In the genomic region with DNA sequence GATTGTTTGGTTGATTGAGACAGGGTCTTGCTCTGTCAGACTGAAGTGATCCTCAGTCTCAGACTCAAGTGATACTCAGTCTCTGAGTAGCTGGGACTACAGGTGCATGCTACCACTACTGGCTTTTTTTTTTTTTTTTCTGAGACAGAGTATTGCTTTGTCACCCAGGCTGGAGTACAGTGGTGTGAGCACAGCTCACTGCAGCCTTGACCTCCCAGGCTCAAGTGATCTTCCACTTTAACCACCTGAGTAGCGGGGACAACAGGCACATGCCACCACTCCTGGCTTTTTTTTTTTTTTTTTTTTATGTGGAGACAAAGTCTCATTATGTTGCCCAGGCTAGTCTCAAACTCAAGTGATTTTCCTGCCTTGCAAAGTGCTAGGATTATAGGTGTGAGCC, we compare ENCODE assay signal across 16 cellular contexts. TPM values are rescaled to one million over a fixed set of nuclear protein-coding genes. Genes with fewer than 3 reads are reported as not detected.
DNase-seq lines count a peak whose midpoint lies in the region; ATAC-seq and TF ChIP-seq lines count a peak whose summit lies in the region.
"Had no signal": no experiment of that assay in that cellular context is flagged by ENCODE, and none has a peak within 500 bp of the region (broad histone marks: within the 10 kb centered on the region; RNA-seq: fewer than 3 reads in every experiment).

No MANE protein-coding gene starts in this region.

- peak overlapping the region; percentile 39 for H3K4me2 ChIP-seq in osteoblast (ENCODE audit: insufficient read depth, low read length)
- H3K4me2 ChIP-seq in Karpas-422 (ENCODE audit: low read depth, low read length, poor library complexity, severe bottlenecking), result no peak overlapping the region

- H3K9me3 Mint-ChIP-seq in activated T-helper 17 cell treated with anti-CD3 and anti-CD28 coated beads, Interleukin-2, amount 50 U/mL, for 72 hours, result no peaks in the 10 kb centered on the region
- H3K9me3 Mint-ChIP-seq in endothelial cell (ENCODE audit: unreplicated experiment), result no peaks in the 10 kb centered on the region

- peaks cover 33% of the 10 kb centered on the region for H3K36me3 ChIP-seq in ACC112 (ENCODE audit: insufficient read depth, low read length)
- peaks cover 49 to 66% of the 10 kb centered on the region in 2 experiments for H3K36me3 ChIP-seq in HEK293 (ENCODE audit: control insufficient read depth in 2 of 2, insufficient read depth in 1 of 2, low read length in 2 of 2)
- peaks cover 50% of the 10 kb centered on the region for H3K36me3 ChIP-seq in osteoblast (ENCODE audit: insufficient read depth, low read length)
- H3K36me3 ChIP-seq in Karpas-422 (ENCODE audit: insufficient read depth, low read length), result peaks cover 66% of the 10 kb centered on the region

- H3K79me2 ChIP-seq in ACC112 (ENCODE audit: control insufficient read depth, insufficient read depth, low read length, unreplicated experiment), result no peaks in the 10 kb centered on the region
- H3K79me2 ChIP-seq in osteoblast (ENCODE audit: insufficient read depth, low read length), result peaks cover 3% of the 10 kb centered on the region
- H3K79me2 ChIP-seq in Karpas-422 (ENCODE audit: low read length), result peaks cover 59% of the 10 kb centered on the region

- H4K20me1 ChIP-seq in osteoblast (ENCODE audit: insufficient read depth, low read length) (no peaks in the 10 kb centered on the region), Karpas-422 (ENCODE audit: insufficient read depth, low read depth, low read length) (0 out of 2 replicates have a peak, but pooled peaks cover 8% of the 10 kb centered on the region)

- POLR2A ChIA-PET in HEK293 (lab: Yijun Ruan, JAX), result interaction anchor here (1.0 kb wide), 1 partner anchor 32 kb away, joined by 3 read pairs; a partner anchor contains a TSS

- no peak overlapping the region for H3K4me3 Mint-ChIP-seq in activated T-helper 17 cell treated with anti-CD3 and anti-CD28 coated beads, Interleukin-2, amount 50 U/mL, for 72 hours
- H3K4me3 Mint-ChIP-seq in endothelial cell (ENCODE audit: unreplicated experiment), result no peak overlapping the region

- CTCF ChIA-PET in HEK293 (lab: Yijun Ruan, JAX), result interaction anchor here (0.9 to 1.2 kb wide), 3 partner anchors 9 to 199 kb away, joined by 3 read pairs; no protein-coding TSS in a partner anchor

- no peaks in the 10 kb centered on the region for H3K9me2 ChIP-seq in Karpas-422 (replicated peaks; ENCODE audit: insufficient read depth, low read length)

- no peak overlapping the region for H3K4me3 ChIP-seq in ACC112 (ENCODE audit: low read depth, low read length)
- H3K4me3 ChIP-seq in HEK293 (ENCODE audit: low read depth, low read length), result no peak overlapping the region
- no peak overlapping the region for H3K4me3 ChIP-seq in osteoblast (ENCODE audit: insufficient read depth, low read length)
- H3K4me3 ChIP-seq in Karpas-422 (ENCODE audit: low read length), result no peak overlapping the region
- H3K4me3 ChIP-seq: SK-N-MC had no signal

- intact Hi-C loops in head of caudate nucleus (cut with DNase I), result no loop called here

- H3K27me3 ChIP-seq in ACC112 (ENCODE audit: insufficient read depth, low read length) (no peaks in the 10 kb centered on the region), osteoblast (ENCODE audit: insufficient read depth, low read length) (no peaks in the 10 kb centered on the region), Karpas-422 (ENCODE audit: low read length) (no peaks in the 10 kb centered on the region)

- peaks cover 3% of the 10 kb centered on the region for H3K4me1 Mint-ChIP-seq in activated T-helper 17 cell treated with anti-CD3 and anti-CD28 coated beads, Interleukin-2, amount 50 U/mL, for 72 hours
- H3K4me1 Mint-ChIP-seq in endothelial cell (ENCODE audit: unreplicated experiment), result peaks cover 5% of the 10 kb centered on the region

- TF ChIP-seq CTCF in HEK293 (tag by site-specific recombination; IDR thresholded peaks at IDR 0.05) (no peak), osteoblast (IDR thresholded peaks at IDR 0.05; ENCODE audit: extremely low read depth, low read depth, low read length) (no peak), endothelial cell (IDR thresholded peaks at IDR 0.05; ENCODE audit: unreplicated experiment) (no peak)

- no peak overlapping the region for H2AFZ ChIP-seq in ACC112 (ENCODE audit: low read length, unreplicated experiment)
- H2AFZ ChIP-seq in osteoblast (ENCODE audit: low read length), result no peak overlapping the region
- no peak overlapping the region for H2AFZ ChIP-seq in Karpas-422 (ENCODE audit: low read length)

- H3K9me3 ChIP-seq in HEK293 (ENCODE audit: control insufficient read depth, insufficient read depth, low read depth, low read length) (no peaks in the 10 kb centered on the region), osteoblast (ENCODE audit: low read depth, low read length) (no peaks in the 10 kb centered on the region), Karpas-422 (ENCODE audit: low read length) (no peaks in the 10 kb centered on the region)

- H3K27me3 Mint-ChIP-seq in activated T-helper 17 cell treated with anti-CD3 and anti-CD28 coated beads, Interleukin-2, amount 50 U/mL, for 72 hours, result no peaks in the 10 kb centered on the region
- H3K27me3 Mint-ChIP-seq in endothelial cell (ENCODE audit: unreplicated experiment), result no peaks in the 10 kb centered on the region

- peak overlapping the region; percentile 43 for H3K27ac Mint-ChIP-seq in activated T-helper 17 cell treated with anti-CD3 and anti-CD28 coated beads, Interleukin-2, amount 50 U/mL, for 72 hours
- no peak overlapping the region for H3K27ac Mint-ChIP-seq in endothelial cell (ENCODE audit: unreplicated experiment)

- no peak for ATAC-seq in activated T-helper 17 cell treated with anti-CD3 and anti-CD28 coated beads, Interleukin-2, amount 50 U/mL, for 72 hours (replicated peaks)
- no peak for ATAC-seq in GM18861 (IDR thresholded peaks at IDR 0.05; ENCODE audit: unreplicated experiment)
- ATAC-seq: Right ventricle myocardium inferior had no signal

- H3K9ac ChIP-seq in Karpas-422 (ENCODE audit: low read length), result no peak overlapping the region

- H3K36me3 Mint-ChIP-seq in activated T-helper 17 cell treated with anti-CD3 and anti-CD28 coated beads, Interleukin-2, amount 50 U/mL, for 72 hours (ENCODE audit: low read depth), result peaks cover 95% of the 10 kb centered on the region
- peaks cover 18% of the 10 kb centered on the region for H3K36me3 Mint-ChIP-seq in endothelial cell (ENCODE audit: low read depth, unreplicated experiment)

- H3K27ac ChIP-seq in ACC112 (ENCODE audit: low read depth, low read length), result peak overlapping the region; percentile 44; the same call in 1 of the 2 replicates
- H3K27ac ChIP-seq in HEK293 (ENCODE audit: extremely low read depth, low read depth, low read length), result no peak overlapping the region
- peak overlapping the region; percentile 42 for H3K27ac ChIP-seq in osteoblast (ENCODE audit: low read depth, low read length)
- no peak overlapping the region for H3K27ac ChIP-seq in Karpas-422 (ENCODE audit: low read length)
- H3K27ac ChIP-seq: C4-2B, SK-N-MC had no signal

- DNase-seq in osteoblast (ENCODE audit: insufficient read length, low spot score, missing footprints) (no peak), endothelial cell (ENCODE audit: low spot score) (no peak), head of caudate nucleus (no peak), Karpas-422 (no peak)
- DNase-seq: DMS153, H7, Kasumi-1, NCI-H2081, NCI-H226 had no signal

- peaks cover 17% of the 10 kb centered on the region for H3K4me1 ChIP-seq in ACC112 (ENCODE audit: control insufficient read depth, insufficient read depth, low read length, unreplicated experiment)
- H3K4me1 ChIP-seq in HEK293 (ENCODE audit: control insufficient read depth, insufficient read depth, low read length), result peaks cover 14% of the 10 kb centered on the region
- peaks cover 12% of the 10 kb centered on the region for H3K4me1 ChIP-seq in osteoblast (ENCODE audit: insufficient read depth, low read length)
- no peaks in the 10 kb centered on the region for H3K4me1 ChIP-seq in Karpas-422 (ENCODE audit: low read length)

TF ChIP-seq in HEK293, 187 proteins besides CTCF, POLR2A, EP300 and RAD21 (continues in another document):
- TF ChIP-seq, protein P1, sequence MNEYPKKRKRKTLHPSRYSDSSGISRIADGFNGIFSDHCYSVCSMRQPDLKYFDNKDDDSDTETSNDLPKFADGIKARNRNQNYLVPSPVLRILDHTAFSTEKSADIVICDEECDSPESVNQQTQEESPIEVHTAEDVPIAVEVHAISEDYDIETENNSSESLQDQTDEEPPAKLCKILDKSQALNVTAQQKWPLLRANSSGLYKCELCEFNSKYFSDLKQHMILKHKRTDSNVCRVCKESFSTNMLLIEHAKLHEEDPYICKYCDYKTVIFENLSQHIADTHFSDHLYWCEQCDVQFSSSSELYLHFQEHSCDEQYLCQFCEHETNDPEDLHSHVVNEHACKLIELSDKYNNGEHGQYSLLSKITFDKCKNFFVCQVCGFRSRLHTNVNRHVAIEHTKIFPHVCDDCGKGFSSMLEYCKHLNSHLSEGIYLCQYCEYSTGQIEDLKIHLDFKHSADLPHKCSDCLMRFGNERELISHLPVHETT (tag by site-specific recombination; IDR thresholded peaks at IDR 0.05), result 0 out of 2 replicates have a peak, but pooled peaks have one; percentile 11
- TF ChIP-seq, protein P2, sequence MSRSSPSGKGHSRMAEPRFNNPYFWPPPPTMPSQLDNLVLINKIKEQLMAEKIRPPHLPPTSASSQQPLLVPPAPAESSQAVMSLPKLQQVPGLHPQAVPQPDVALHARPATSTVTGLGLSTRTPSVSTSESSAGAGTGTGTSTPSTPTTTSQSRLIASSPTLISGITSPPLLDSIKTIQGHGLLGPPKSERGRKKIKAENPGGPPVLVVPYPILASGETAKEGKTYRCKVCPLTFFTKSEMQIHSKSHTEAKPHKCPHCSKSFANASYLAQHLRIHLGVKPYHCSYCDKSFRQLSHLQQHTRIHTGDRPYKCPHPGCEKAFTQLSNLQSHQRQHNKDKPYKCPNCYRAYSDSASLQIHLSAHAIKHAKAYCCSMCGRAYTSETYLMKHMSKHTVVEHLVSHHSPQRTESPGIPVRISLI (tag by site-specific recombination; IDR thresholded peaks at IDR 0.05), result peak; percentile 81
- no peak for TF ChIP-seq ZNF658 (tag by site-specific recombination; IDR thresholded peaks at IDR 0.05)

RNA-seq across cellular contexts. Expression of a gene that starts 31.8 kb away (rescaled TPM):
- total RNA-seq in activated T-helper 17 cell treated with anti-CD3 and anti-CD28 coated beads, Interleukin-2, amount 50 U/mL, for 72 hours, result 10 to 100 TPM; 42.9 to 88.8 TPM
- total RNA-seq in osteoblast, result 38.9 and 47.8 TPM in 2 replicates
- total RNA-seq in endothelial cell (ENCODE audit: unreplicated experiment), result 80.3 TPM
- 63.3 and 76.2 TPM in 2 replicates for total RNA-seq in Karpas-422 (2014; rRNA removed; shearing (Covaris generic); ENCODE audit: low replicate concordance)

RNA-seq across cellular contexts. Expression of a gene that starts 32.1 kb away (rescaled TPM):
- 10 to 100 TPM; 67.1 to 88.5 TPM for total RNA-seq in activated T-helper 17 cell treated with anti-CD3 and anti-CD28 coated beads, Interleukin-2, amount 50 U/mL, for 72 hours
- total RNA-seq in osteoblast, result 146 and 150 TPM in 2 replicates
- total RNA-seq in endothelial cell (ENCODE audit: unreplicated experiment), result 117 TPM
- total RNA-seq in Karpas-422 (2014; rRNA removed; shearing (Covaris generic); ENCODE audit: low replicate concordance), result 873 and 892 TPM in 2 replicates

RNA-seq across cellular contexts. Expression of a gene that starts 47.2 kb away (rescaled TPM):
- 10 to 100 TPM; 21.8 to 31.7 TPM for total RNA-seq in activated T-helper 17 cell treated with anti-CD3 and anti-CD28 coated beads, Interleukin-2, amount 50 U/mL, for 72 hours
- total RNA-seq in osteoblast (24.6 and 28.9 TPM in 2 replicates), endothelial cell (ENCODE audit: unreplicated experiment) (32.7 TPM)
- total RNA-seq in Karpas-422 (2014; rRNA removed; shearing (Covaris generic); ENCODE audit: low replicate concordance), result 75.2 and 92.0 TPM in 2 replicates

Comparison
In these comparisons a context has a peak if more than half of its experiments do, and no peak if none do; other contexts are left out.
1. H3K27ac ChIP-seq: peak in ACC112 (single experiment) and osteoblast (single experiment); none in HEK293 (single experiment) and Karpas-422 (single experiment).